28 cellular contexts compared by ENCODE assay signal in genomic region chr7:43953071-43953470, GRCh38. TPM values are rescaled to one million over a fixed set of nuclear protein-coding genes. Genes with fewer than 3 reads are reported as not detected.
"Had no signal": no experiment of that assay in that cellular context is flagged by ENCODE, and none has a peak within 500 bp of the region (broad histone marks: within the 10 kb centered on the region; RNA-seq: fewer than 3 reads in every experiment).

No MANE protein-coding gene starts in this region.

- H3K27me3 Mint-ChIP-seq: activated CD4-positive, alpha-beta memory T cell treated with anti-CD3 and anti-CD28 coated beads, Interleukin-2, amount 10 ng/mL, durations not matched to agents 7 days and 5 days; activated CD4-positive, alpha-beta T cell treated with anti-CD3 and anti-CD28 coated beads, Interleukin-2, amount 10 ng/mL, durations not matched to agents 24 days and 14 days; naive thymus-derived CD4-positive, alpha-beta T cell; T-helper 17 cell had no signal

- H3K27ac Mint-ChIP-seq: activated CD4-positive, alpha-beta memory T cell treated with anti-CD3 and anti-CD28 coated beads, Interleukin-2, amount 10 ng/mL, durations not matched to agents 7 days and 5 days; activated CD4-positive, alpha-beta T cell treated with anti-CD3 and anti-CD28 coated beads, Interleukin-2, amount 10 ng/mL, durations not matched to agents 24 days and 14 days; neural progenitor cell; T-helper 17 cell had no signal

- H3K27ac ChIP-seq: ascending aorta, breast epithelium, coronary artery, left ventricle myocardium inferior, neural progenitor cell, tibial nerve, vagina had no signal

- H3K4me3 ChIP-seq: ascending aorta, breast epithelium, coronary artery, left ventricle myocardium inferior, neural progenitor cell, tibial nerve, vagina had no signal

- H3K4me1 Mint-ChIP-seq: neural progenitor cell had no signal

- H3K4me1 ChIP-seq: ascending aorta, breast epithelium, left ventricle myocardium inferior, neural progenitor cell, tibial nerve, vagina had no signal

- H3K36me3 ChIP-seq: breast epithelium, neural progenitor cell had no signal

- DNase-seq: activated CD4-positive, alpha-beta memory T cell treated with anti-CD3 and anti-CD28 coated beads, Interleukin-2, amount 10 ng/mL, durations not matched to agents 7 days and 5 days; activated CD4-positive, alpha-beta T cell treated with anti-CD3 and anti-CD28 coated beads, Interleukin-2, amount 10 ng/mL, durations not matched to agents 24 days and 14 days; activated CD4-positive, CD25-positive, alpha-beta regulatory T cell; activated gamma-delta T cell; activated naive CD4-positive, alpha-beta T cell treated with anti-CD3 and anti-CD28 coated beads, Interleukin-2, amount 50 U/mL, for 16 hours; activated T-cell treated with anti-CD3 and anti-CD28 coated beads, Interleukin-2, amount 50 U/mL, for 72 hours; foreskin fibroblast; left ventricle myocardium inferior; naive thymus-derived CD4-positive, alpha-beta T cell; retina; stimulated activated CD4-positive, alpha-beta T cell treated with anti-CD3 and anti-CD28 coated beads, Interleukin-12 subunit alpha, Interleukin-12 subunit beta, amount 100 ng/mL, for 4 hours; stimulated activated CD4-positive, alpha-beta T cell treated with anti-CD3 and anti-CD28 coated beads, Interleukin-4, amount 100 ng/mL, for 4 hours; stimulated activated naive CD8-positive, alpha-beta T cell treated with anti-CD3 and anti-CD28 coated beads, Interleukin-15, Interleukin-2, amounts not matched to agents 100 U/mL and 50 U/mL, for 24 hours; SW 1271; T-helper 17 cell had no signal

- H3K9ac ChIP-seq: neural progenitor cell had no signal

- FAIRE-seq: endometrium had no signal

- H3K4me3 Mint-ChIP-seq: activated CD4-positive, alpha-beta memory T cell treated with anti-CD3 and anti-CD28 coated beads, Interleukin-2, amount 10 ng/mL, durations not matched to agents 7 days and 5 days; activated CD4-positive, alpha-beta T cell treated with anti-CD3 and anti-CD28 coated beads, Interleukin-2, amount 10 ng/mL, durations not matched to agents 24 days and 14 days; activated T-cell treated with anti-CD3 and anti-CD28 coated beads, Interleukin-2, amount 50 U/mL, for 72 hours; naive thymus-derived CD4-positive, alpha-beta T cell; neural progenitor cell; T-helper 17 cell had no signal

- H2AFZ ChIP-seq: neural progenitor cell had no signal

- ATAC-seq: activated T-cell treated with anti-CD3 and anti-CD28 coated beads, Interleukin-2, amount 50 U/mL, for 72 hours; naive thymus-derived CD4-positive, alpha-beta T cell; stimulated activated naive CD8-positive, alpha-beta T cell treated with anti-CD3 and anti-CD28 coated beads, Interleukin-15, Interleukin-2, amounts not matched to agents 100 U/mL and 50 U/mL, for 24 hours; T-helper 17 cell had no signal

- H3K9me3 ChIP-seq: ascending aorta, breast epithelium, left ventricle myocardium inferior, tibial nerve, vagina had no signal

- H3K27me3 ChIP-seq: ascending aorta, breast epithelium, neural progenitor cell, tibial nerve, vagina had no signal

- H3K4me2 ChIP-seq: neural progenitor cell had no signal

- H3K9me3 Mint-ChIP-seq: activated CD4-positive, alpha-beta memory T cell treated with anti-CD3 and anti-CD28 coated beads, Interleukin-2, amount 10 ng/mL, durations not matched to agents 7 days and 5 days; activated CD4-positive, alpha-beta T cell treated with anti-CD3 and anti-CD28 coated beads, Interleukin-2, amount 10 ng/mL, durations not matched to agents 24 days and 14 days; activated T-cell treated with anti-CD3 and anti-CD28 coated beads, Interleukin-2, amount 50 U/mL, for 72 hours; naive thymus-derived CD4-positive, alpha-beta T cell; neural progenitor cell had no signal

RNA-seq across cellular contexts. Expression of gene SPDYE1, which starts 44.6 kb away (rescaled TPM):
- total RNA-seq: activated CD4-positive, alpha-beta memory T cell treated with anti-CD3 and anti-CD28 coated beads, Interleukin-2, amount 10 ng/mL, durations not matched to agents 7 days and 5 days; activated CD4-positive, alpha-beta T cell treated with anti-CD3 and anti-CD28 coated beads, Interleukin-2, amount 10 ng/mL, durations not matched to agents 24 days and 14 days; activated T-cell treated with anti-CD3 and anti-CD28 coated beads, Interleukin-2, amount 50 U/mL, for 72 hours; ascending aorta; breast epithelium; epithelial cell of proximal tubule; glomerular endothelial cell; left ventricle myocardium inferior; lung microvascular endothelial cell; omental fat pad; posterior vena cava; tibial nerve; vagina had no signal
- polyA plus RNA-seq: fibroblast of lung had no signal
